10 cellular contexts compared by ENCODE assay signal in genomic region chr2:172344159-172344558, GRCh38.
"Had no signal": no experiment of that assay in that cellular context is flagged by ENCODE, and none has a peak within 500 bp of the region (broad histone marks: within the 10 kb centered on the region; RNA-seq: fewer than 3 reads in every experiment).

No MANE protein-coding gene starts in this region.

- H2AFZ ChIP-seq: GM23248 had no signal

- H3K27ac ChIP-seq: GM23248 had no signal

- H3K4me3 Mint-ChIP-seq: H9, HFFc6 had no signal

- H3K4me1 ChIP-seq: HAP-1 had no signal

- H3K9ac ChIP-seq: GM23248 had no signal

- H3K9me3 ChIP-seq: HAP-1 had no signal

- ATAC-seq: HCT116 had no signal

- DNase-seq: GM23248, GOT3, H7, H9, HCEC 1CT, HFFc6 had no signal

- FAIRE-seq: H1, H54 had no signal

- H3K27ac Mint-ChIP-seq: H9, HFFc6 had no signal

- H3K4me3 ChIP-seq: GM23248, HAP-1 had no signal

- H3K36me3 ChIP-seq: HAP-1 had no signal
